8 cellular contexts compared by ENCODE assay signal in genomic region chr5:61333351-61334223, GRCh38. TPM values are rescaled to one million over a fixed set of nuclear protein-coding genes. Genes with fewer than 3 reads are reported as not detected.
A peak's percentile ranks its signal among the peaks of the same experiment; 100 is the strongest.
DNase-seq lines count a peak whose midpoint lies in the region; ATAC-seq, FAIRE-seq and TF ChIP-seq lines count a peak whose summit lies in the region.

No MANE protein-coding gene starts in this region.

- in situ Hi-C loops in astrocyte of the spinal cord (cut with HindIII; ENCODE audit: low sequenced_read_pairs), result no loop called here

- peak overlapping the region; percentile 88 for H3K4me2 ChIP-seq in hepatocyte

- ATAC-seq in GM21529 (IDR thresholded peaks at IDR 0.05; ENCODE audit: unreplicated experiment) (no peak), GM21367 (IDR thresholded peaks at IDR 0.05; ENCODE audit: unreplicated experiment) (no peak)

- TF ChIP-seq POLR2A in sigmoid colon (IDR thresholded peaks at IDR 0.05), result no peak

- intact Hi-C loops in A673 (cut with micrococcal nuclease; ENCODE audit: unreplicated experiment) (loop anchor here (2.0 to 10.0 kb wide), 8 partner anchors 75 to 491 kb away; no protein-coding TSS in a partner anchor), sigmoid colon (cut with DNase I) (loop anchor here (2.0 to 5.0 kb wide), 3 partner anchors 75 to 386 kb away; partner anchors contain the start of genes ERCC8 and NDUFAF2)

- H3K4me3 ChIP-seq in A673 (ENCODE audit: low read depth, low read length, poor library complexity, severe bottlenecking) (peak overlapping the region; percentile 92), SJCRH30 (peak overlapping the region; percentile 93), astrocyte of the spinal cord (ENCODE audit: low read depth, low read length) (peak overlapping the region; percentile 84), hepatocyte (peak overlapping the region; percentile 88), sigmoid colon (peak overlapping the region; percentile 83 to 99 (median 97))

- no peak for TF ChIP-seq EP300 in sigmoid colon (IDR thresholded peaks at IDR 0.05)

- peak overlapping the region; percentile 85 for H3K27ac ChIP-seq in A673 (ENCODE audit: low read depth, low read length, poor library complexity, severe bottlenecking)
- peak overlapping the region; percentile 70 for H3K27ac ChIP-seq in SJCRH30
- peak overlapping the region; percentile 93 for H3K27ac ChIP-seq in hepatocyte
- H3K27ac ChIP-seq in sigmoid colon, result peak overlapping the region; percentile 91 to 99 (median 92)

- H3K4me1 ChIP-seq in A673 (ENCODE audit: insufficient read depth, low read length, poor library complexity, severe bottlenecking) (peaks cover 31% of the 10 kb centered on the region), SJCRH30 (peaks cover 11% of the 10 kb centered on the region), hepatocyte (ENCODE audit: insufficient read depth) (peaks cover 21% of the 10 kb centered on the region), sigmoid colon (peaks cover 0 to 50% (median 33%) of the 10 kb centered on the region in 4 donors)

- no peaks in the 10 kb centered on the region for H3K9me2 ChIP-seq in hepatocyte (replicated peaks; ENCODE audit: insufficient read depth)

- H4K20me1 ChIP-seq in hepatocyte (ENCODE audit: insufficient read depth, poor library complexity, severe bottlenecking), result peaks cover 56% of the 10 kb centered on the region

- POLR2A ChIA-PET in A673 (lab: Charles Lee; ENCODE audit: low non-redundant PET), result no interaction called here

- BruUV-seq in A673 (replicated peaks; lab: Mats Ljungman, UMichigan), result no TSS peak

- peaks cover 62% of the 10 kb centered on the region for H3K79me2 ChIP-seq in hepatocyte

- no peaks in the 10 kb centered on the region for H3K9me3 ChIP-seq in A673 (ENCODE audit: low read depth, low read length, poor library complexity, severe bottlenecking)
- no peaks in the 10 kb centered on the region for H3K9me3 ChIP-seq in SJCRH30 (replicated peaks)
- no peaks in the 10 kb centered on the region for H3K9me3 ChIP-seq in hepatocyte (ENCODE audit: low read depth)
- H3K9me3 ChIP-seq in sigmoid colon, result no peaks in the 10 kb centered on the region

- 1% methylated on average over 66 of the region's 82 CpGs for WGBS in hepatocyte (ENCODE audit: low lambda C conversion rate, missing lambda C conversion rate)
- WGBS in sigmoid colon, 2 donors, result 0 to 1% methylated on average over 81 to 82 of the region's 82 CpGs

- H3K27me3 ChIP-seq in A673 (replicated peaks; ENCODE audit: insufficient read depth, low read depth, low read length, poor library complexity), result no peaks in the 10 kb centered on the region
- no peaks in the 10 kb centered on the region for H3K27me3 ChIP-seq in SJCRH30
- no peaks in the 10 kb centered on the region for H3K27me3 ChIP-seq in hepatocyte
- H3K27me3 ChIP-seq in sigmoid colon, result no peaks in the 10 kb centered on the region

- H3K36me3 ChIP-seq in A673 (ENCODE audit: insufficient read depth, low read length, poor library complexity, severe bottlenecking) (peaks cover 6% of the 10 kb centered on the region), SJCRH30 (0 out of 2 replicates have a peak, but pooled peaks cover 3% of the 10 kb centered on the region), hepatocyte (replicated peaks; ENCODE audit: insufficient read depth, low read depth) (no peaks in the 10 kb centered on the region), sigmoid colon (no peaks in the 10 kb centered on the region)

- FAIRE-seq in GM19239 (lab: Jason Lieb, UNC), result no peak

- no peak for TF ChIP-seq CTCF in A673 (conservative IDR thresholded peaks at IDR 0.05; ENCODE audit: low read depth, low read length)
- no peak for TF ChIP-seq CTCF in astrocyte of the spinal cord (IDR thresholded peaks at IDR 0.05; ENCODE audit: low read depth, low read length)
- no peak for TF ChIP-seq CTCF in hepatocyte (IDR thresholded peaks at IDR 0.05; ENCODE audit: poor library complexity)
- no peak for TF ChIP-seq CTCF in sigmoid colon (IDR thresholded peaks at IDR 0.05)

- DNase-seq in A673 (ENCODE audit: low spot score) (peak; percentile 53), GM19239 (ENCODE audit: insufficient read length, low spot score) (peak; percentile 32), SJCRH30 (peak; percentile 57 to 65), astrocyte of the spinal cord (ENCODE audit: low read depth, low spot score) (peak; percentile 49), hepatocyte (ENCODE audit: low spot score) (peak; percentile 63), sigmoid colon (peak; percentile 73)

- CTCF ChIA-PET in A673 (lab: Charles Lee), result no interaction called here

- H2AFZ ChIP-seq in hepatocyte, result peak overlapping the region; percentile 10

RNA-seq across cellular contexts. Expression of gene ZSWIM6, which starts 1.5 kb away (rescaled TPM):
- total RNA-seq in A673 (2021), result 43.9 and 47.3 TPM in 2 replicates
- 10.6 and 12.0 TPM in 2 replicates for total RNA-seq in SJCRH30 (2014; rRNA removed; shearing (Covaris generic))
- 12.7 and 13.0 TPM in 2 replicates for total RNA-seq in hepatocyte
- polyA plus RNA-seq in hepatocyte, result 6.7 and 9.0 TPM in 2 replicates
- 10 to 100 TPM; 11.3 to 17.7 (median 13.3) TPM for total RNA-seq in sigmoid colon
- polyA plus RNA-seq in sigmoid colon, result 1 to 10 TPM; 4.2 to 6.7 (median 5.8) TPM
